8 cellular contexts compared by ENCODE assay signal in the genomic region with DNA sequence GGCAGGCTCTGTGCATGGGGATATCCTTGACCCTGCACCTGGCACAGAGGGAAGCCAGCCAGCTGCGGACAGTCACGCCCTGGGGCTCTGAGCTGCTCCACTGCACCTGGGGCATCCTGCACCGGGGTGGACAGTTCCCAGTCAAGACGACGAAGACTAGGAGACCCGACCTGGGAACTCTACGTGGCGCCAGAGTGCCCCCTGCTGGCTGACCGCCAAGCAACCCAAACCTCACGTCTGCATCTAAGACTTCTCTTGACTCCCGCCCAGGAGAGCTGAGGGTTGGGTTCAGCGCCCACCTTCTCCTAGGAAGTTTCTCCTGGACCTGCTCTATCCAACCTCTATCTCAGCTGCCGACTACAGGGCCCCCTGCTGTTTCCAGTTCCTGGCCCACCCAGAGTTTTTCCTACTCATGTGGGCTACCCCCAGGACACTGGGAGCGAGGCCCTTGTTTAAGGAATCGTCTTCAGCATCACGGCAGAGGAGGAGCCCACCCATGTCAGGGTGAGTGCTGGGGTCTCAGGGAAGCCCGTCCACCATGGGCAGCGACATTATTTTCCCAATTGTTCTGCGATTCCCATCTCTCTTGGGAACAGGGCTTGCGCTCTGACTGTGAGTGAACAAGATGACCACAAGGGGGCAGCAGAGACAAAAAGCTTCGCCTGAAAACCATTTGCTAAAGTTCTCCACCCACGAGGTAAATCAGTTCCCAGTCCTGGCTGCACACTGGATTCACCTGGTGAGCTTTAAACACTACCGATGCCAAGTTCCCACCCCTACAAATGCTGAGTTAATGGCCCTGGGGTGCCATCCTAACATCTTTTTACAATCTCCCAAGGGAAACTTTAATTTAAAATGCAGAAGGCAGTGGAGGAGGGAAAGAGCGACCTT. TPM values are rescaled to one million over a fixed set of nuclear protein-coding genes. Genes with fewer than 3 reads are reported as not detected.
DNase-seq lines count a peak whose midpoint lies in the region; ATAC-seq, FAIRE-seq and TF ChIP-seq lines count a peak whose summit lies in the region.

No MANE protein-coding gene starts in this region.

- intact Hi-C loops in head of caudate nucleus (cut with DNase I): loop anchor here (5.0 kb wide), 1 partner anchor 85 kb away; no protein-coding TSS in a partner anchor

- peak overlapping the region; percentile 56 for H3K4me2 ChIP-seq in A549

- DNase-seq in A549 (ENCODE audit: low read depth in 1 of 2, low spot score in 1 of 2) (peak; percentile 70 to 89), MG63 (peak; percentile 32), SK-N-DZ (ENCODE audit: low spot score) (peak; percentile 69), head of caudate nucleus (peak; percentile 38 to 91 (median 74)), osteocyte (ENCODE audit: extremely low spot score, unreplicated experiment) (peak; percentile 89), upper lobe of left lung (peak; percentile 49 to 83)
- peak; percentile 73 for DNase-seq in activated naive CD4-positive, alpha-beta T cell treated with anti-CD3 and anti-CD28 coated beads, Interleukin-2, amount 10 ng/mL, durations not matched to agents 7 days and 5 days

- peaks cover 43% of the 10 kb centered on the region for H3K27me3 Mint-ChIP-seq in activated naive CD4-positive, alpha-beta T cell treated with anti-CD3 and anti-CD28 coated beads, Interleukin-2, amount 10 ng/mL, durations not matched to agents 7 days and 5 days
- H3K27me3 Mint-ChIP-seq in osteocyte (ENCODE audit: unreplicated experiment): peaks cover 30% of the 10 kb centered on the region

- H3K9me3 Mint-ChIP-seq in activated naive CD4-positive, alpha-beta T cell treated with anti-CD3 and anti-CD28 coated beads, Interleukin-2, amount 10 ng/mL, durations not matched to agents 7 days and 5 days: no peaks in the 10 kb centered on the region
- H3K9me3 Mint-ChIP-seq in osteocyte (ENCODE audit: unreplicated experiment): no peaks in the 10 kb centered on the region

- H3K36me3 Mint-ChIP-seq in activated naive CD4-positive, alpha-beta T cell treated with anti-CD3 and anti-CD28 coated beads, Interleukin-2, amount 10 ng/mL, durations not matched to agents 7 days and 5 days: no peaks in the 10 kb centered on the region
- no peaks in the 10 kb centered on the region for H3K36me3 Mint-ChIP-seq in osteocyte (ENCODE audit: unreplicated experiment)

- no peak overlapping the region for H3K27ac Mint-ChIP-seq in activated naive CD4-positive, alpha-beta T cell treated with anti-CD3 and anti-CD28 coated beads, Interleukin-2, amount 10 ng/mL, durations not matched to agents 7 days and 5 days
- no peak overlapping the region for H3K27ac Mint-ChIP-seq in osteocyte (ENCODE audit: unreplicated experiment)

- TF ChIP-seq CTCF in A549 (IDR thresholded peaks at IDR 0.05): peak; percentile 83
- TF ChIP-seq CTCF in osteocyte (IDR thresholded peaks at IDR 0.05): peak; percentile 89
- peak; percentile 79 to 88 (median 84) for TF ChIP-seq CTCF in upper lobe of left lung (IDR thresholded peaks at IDR 0.05)

- H3K27ac ChIP-seq in A549: no peak overlapping the region
- H3K27ac ChIP-seq in upper lobe of left lung: no peak overlapping the region

- ATAC-seq in A549 (peak; percentile 86 to 94), GM18909 (IDR thresholded peaks at IDR 0.05; ENCODE audit: poor library complexity, unreplicated experiment) (peak; percentile 59), upper lobe of left lung (ENCODE audit: low FRiP score in 2 of 2) (peak; percentile 68 to 87)

- H3K27me3 ChIP-seq in MG63: no peaks in the 10 kb centered on the region
- H3K27me3 ChIP-seq in upper lobe of left lung: peaks cover 0 to 4% (median 0%) of the 10 kb centered on the region in 4 donors

- H3K36me3 ChIP-seq in MG63 (no peaks in the 10 kb centered on the region), upper lobe of left lung (no peaks in the 10 kb centered on the region)

- CTCF ChIA-PET in A549 (lab: Yijun Ruan, JAX): interaction anchor here (0.6 to 7.4 kb wide), 63 partner anchors 10 to 641 kb away, joined by 3 to 118 read pairs (median 4); a partner anchor contains a TSS
- CTCF ChIA-PET in activated naive CD4-positive, alpha-beta T cell treated with anti-CD3 and anti-CD28 coated beads, Interleukin-2, amount 10 ng/mL, durations not matched to agents 7 days and 5 days (lab: Charles Lee): interaction anchor here (0.9 to 5.6 kb wide), 19 partner anchors 9 to 608 kb away, joined by 3 to 85 read pairs (median 4); no protein-coding TSS in a partner anchor

- no peak overlapping the region for H3K4me3 ChIP-seq in A549
- H3K4me3 ChIP-seq in MG63: no peak overlapping the region
- H3K4me3 ChIP-seq in upper lobe of left lung: no peak overlapping the region

- peaks cover 3% of the 10 kb centered on the region for H3K4me1 Mint-ChIP-seq in activated naive CD4-positive, alpha-beta T cell treated with anti-CD3 and anti-CD28 coated beads, Interleukin-2, amount 10 ng/mL, durations not matched to agents 7 days and 5 days
- no peaks in the 10 kb centered on the region for H3K4me1 Mint-ChIP-seq in osteocyte (ENCODE audit: unreplicated experiment)

- POLR2A ChIA-PET in A549 (lab: Yijun Ruan, JAX): interaction anchor here (0.6 to 1.0 kb wide), 2 partner anchors 87 to 199 kb away, joined by 3 to 4 read pairs; no protein-coding TSS in a partner anchor

- TF ChIP-seq RAD21 in A549 (conservative IDR thresholded peaks at IDR 0.05 in 1 of 2, IDR thresholded peaks at IDR 0.05 in 1 of 2): peak; percentile 74 to 79

- 6% methylated on average over 21 of the region's 24 CpGs for WGBS in A549 (ENCODE audit: missing lambda C conversion rate)
- WGBS in upper lobe of left lung, 2 donors: 7 to 8% methylated on average over 16 to 22 of the region's 24 CpGs

- 0 out of 3 replicates have a peak, but pooled peaks cover 3% of the 10 kb centered on the region for H3K4me1 ChIP-seq in A549
- H3K4me1 ChIP-seq in upper lobe of left lung: peaks cover 0 to 10% (median 2%) of the 10 kb centered on the region in 4 donors

- H3K4me3 Mint-ChIP-seq in activated naive CD4-positive, alpha-beta T cell treated with anti-CD3 and anti-CD28 coated beads, Interleukin-2, amount 10 ng/mL, durations not matched to agents 7 days and 5 days: no peak overlapping the region
- no peak overlapping the region for H3K4me3 Mint-ChIP-seq in osteocyte (ENCODE audit: unreplicated experiment)

- H3K9me3 ChIP-seq in A549: no peaks in the 10 kb centered on the region
- no peaks in the 10 kb centered on the region for H3K9me3 ChIP-seq in MG63
- H3K9me3 ChIP-seq in upper lobe of left lung: peaks cover 0 to 3% (median 0%) of the 10 kb centered on the region in 4 donors

- TF ChIP-seq POLR2A in A549 (IDR thresholded peaks at IDR 0.05; ENCODE audit: low read length) (no peak), upper lobe of left lung (IDR thresholded peaks at IDR 0.05) (no peak)

- no peak for FAIRE-seq in A549 (lab: Jason Lieb, UNC)

- TF ChIP-seq EP300 in A549 (IDR thresholded peaks at IDR 0.05): no peak
- no peak for TF ChIP-seq EP300 in upper lobe of left lung (IDR thresholded peaks at IDR 0.05)

TF ChIP-seq in A549, 52 proteins besides CTCF, POLR2A, EP300 and RAD21 (continues in another document):
- TF ChIP-seq HOXB5 (CRISPR knock-in tag; IDR thresholded peaks at IDR 0.05) (no peak), NR3C1 (IDR thresholded peaks at IDR 0.05) (no peak), ZSCAN20 (CRISPR knock-in tag; IDR thresholded peaks at IDR 0.05) (no peak), EHF (CRISPR knock-in tag; IDR thresholded peaks at IDR 0.05) (no peak)
- TF ChIP-seq, protein P1, sequence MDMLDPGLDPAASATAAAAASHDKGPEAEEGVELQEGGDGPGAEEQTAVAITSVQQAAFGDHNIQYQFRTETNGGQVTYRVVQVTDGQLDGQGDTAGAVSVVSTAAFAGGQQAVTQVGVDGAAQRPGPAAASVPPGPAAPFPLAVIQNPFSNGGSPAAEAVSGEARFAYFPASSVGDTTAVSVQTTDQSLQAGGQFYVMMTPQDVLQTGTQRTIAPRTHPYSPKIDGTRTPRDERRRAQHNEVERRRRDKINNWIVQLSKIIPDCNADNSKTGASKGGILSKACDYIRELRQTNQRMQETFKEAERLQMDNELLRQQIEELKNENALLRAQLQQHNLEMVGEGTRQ (IDR thresholded peaks at IDR 0.05): no peak

RNA-seq across cellular contexts. Expression of a gene that starts 29.3 kb away (rescaled TPM):
- polyA plus RNA-seq in A549 (2011; rRNA removed) (not detected in 2 replicates), A549 (2017; fragmentation: RNase III; extraction: RNeasy Plus Mini Kit Qiagen cat#74134 plus additional on column Dnase treatment) (not detected in 3 replicates)
- not detected in 2 replicates for polyA plus RNA-seq in A549 (2012; cell fraction: cytosol; rRNA removed)
- polyA plus RNA-seq in A549 (2012; cell fraction: nucleus; rRNA removed): not detected in 2 replicates
- not detected in 2 replicates for polyA minus RNA-seq in A549 (2011; rRNA and poly(A)+ RNA removed)
- not detected in 2 replicates for total RNA-seq in MG63 (2014; rRNA removed; shearing (Covaris generic); ENCODE audit: low replicate concordance)
- 0.16 TPM in 1 of 2 replicates, not detected in the other for polyA plus RNA-seq in SK-N-DZ (2014; cell fraction: cytosol; rRNA removed)
- polyA plus RNA-seq in SK-N-DZ (2014; cell fraction: nucleus; rRNA removed): 0.85 TPM in 1 of 2 replicates, not detected in the other
- total RNA-seq in osteocyte (not detected in 2 replicates), upper lobe of left lung (not detected)

RNA-seq across cellular contexts. Expression of a gene that starts 49.5 kb away (rescaled TPM):
- polyA plus RNA-seq in A549 (2011; rRNA removed): 6.1 and 8.7 TPM in 2 replicates
- 3.1 TPM in 2 replicates for polyA plus RNA-seq in A549 (2012; cell fraction: cytosol; rRNA removed)
- 3.4 and 4.9 TPM in 2 replicates for polyA plus RNA-seq in A549 (2012; cell fraction: nucleus; rRNA removed)
- polyA plus RNA-seq in A549 (2017; fragmentation: RNase III; extraction: RNeasy Plus Mini Kit Qiagen cat#74134 plus additional on column Dnase treatment): 6.2 to 7.7 TPM (median 7.1 TPM) in 3 replicates
- 4.2 and 6.9 TPM in 2 replicates for polyA minus RNA-seq in A549 (2011; rRNA and poly(A)+ RNA removed)
- total RNA-seq in MG63 (2014; rRNA removed; shearing (Covaris generic); ENCODE audit: low replicate concordance): 3.6 and 4.2 TPM in 2 replicates
- polyA plus RNA-seq in SK-N-DZ (2014; cell fraction: cytosol; rRNA removed): 9.0 and 12.2 TPM in 2 replicates
- polyA plus RNA-seq in SK-N-DZ (2014; cell fraction: nucleus; rRNA removed): 13.6 and 19.9 TPM in 2 replicates
- total RNA-seq in osteocyte: 7.6 and 10.5 TPM in 2 replicates
- total RNA-seq in upper lobe of left lung: 10 to 100 TPM in 3 of 6 donors, 1 to 10 TPM in 3; 7.1 to 28.3 (median 12.5) TPM

RNA-seq across cellular contexts. Expression of a gene that starts 54.0 kb away (rescaled TPM):
- polyA plus RNA-seq in A549 (2011; rRNA removed) (2.3 and 3.7 TPM in 2 replicates), A549 (2017; fragmentation: RNase III; extraction: RNeasy Plus Mini Kit Qiagen cat#74134 plus additional on column Dnase treatment) (4.6 to 10.1 TPM (median 6.4 TPM) in 3 replicates)
- polyA plus RNA-seq in A549 (2012; cell fraction: cytosol; rRNA removed): 4.3 and 4.7 TPM in 2 replicates
- polyA plus RNA-seq in A549 (2012; cell fraction: nucleus; rRNA removed): 3.5 and 4.1 TPM in 2 replicates
- polyA minus RNA-seq in A549 (2011; rRNA and poly(A)+ RNA removed): 0.78 and 1.3 TPM in 2 replicates
- total RNA-seq in MG63 (2014; rRNA removed; shearing (Covaris generic); ENCODE audit: low replicate concordance): 4.1 TPM in 1 of 2 replicates, not detected in the other
- not detected in 2 replicates for polyA plus RNA-seq in SK-N-DZ (2014; cell fraction: cytosol; rRNA removed)
- not detected in 2 replicates for polyA plus RNA-seq in SK-N-DZ (2014; cell fraction: nucleus; rRNA removed)
- total RNA-seq in osteocyte (not detected in 2 replicates), upper lobe of left lung (1 to 10 TPM in 4 of 6 donors, not detected in 2; 1.0 to 3.3 (median 2.3) TPM)

Comparison
In these comparisons a context has a peak if more than half of its experiments do, and no peak if none do; other contexts are left out.
1. DNase-seq: peak in every context shown above with its lines; median percentile 89 in osteocyte; 80 in A549; 74 in head of caudate nucleus; 73 in activated naive CD4-positive, alpha-beta T cell treated with anti-CD3 and anti-CD28 coated beads, Interleukin-2, amount 10 ng/mL, durations not matched to agents 7 days and 5 days; 69 in SK-N-DZ; 66 in upper lobe of left lung; 32 in MG63.